9 cellular contexts compared by ENCODE assay signal in genomic region chr4:145731026-145731425, GRCh38. TPM values are rescaled to one million over a fixed set of nuclear protein-coding genes. Genes with fewer than 3 reads are reported as not detected.
DNase-seq lines count a peak whose midpoint lies in the region; TF ChIP-seq lines count a peak whose summit lies in the region.
"Had no signal": no experiment of that assay in that cellular context is flagged by ENCODE, and none has a peak within 500 bp of the region (broad histone marks: within the 10 kb centered on the region; RNA-seq: fewer than 3 reads in every experiment).

No MANE protein-coding gene starts in this region.

- TF ChIP-seq CTCF in HEK293 (tag by site-specific recombination; IDR thresholded peaks at IDR 0.05) (no peak), fibroblast of the aortic adventitia (IDR thresholded peaks at IDR 0.05; ENCODE audit: insufficient read depth, low read length) (no peak), sigmoid colon (IDR thresholded peaks at IDR 0.05) (no peak)

- no peaks in the 10 kb centered on the region for H3K9me3 ChIP-seq in HEK293 (ENCODE audit: control insufficient read depth, insufficient read depth, low read depth, low read length)
- no peaks in the 10 kb centered on the region for H3K9me3 ChIP-seq in sigmoid colon

- DNase-seq in NCI-H446 treated with DMSO at 0.1 percent for 48 hours (lab: John Stamatoyannopoulos, UW) (peak; percentile 70), fibroblast of the aortic adventitia (ENCODE audit: low read depth) (peak; percentile 45), sigmoid colon (no peak), Ammon's horn (ENCODE audit: low spot score) (no peak), RKO (ENCODE audit: low spot score) (no peak), NCI-H226 (no peak)
- no peak for DNase-seq in stimulated activated CD4-positive, alpha-beta T cell treated with anti-CD3 and anti-CD28 coated beads, Interleukin-1b, Interleukin-23, amount 100 ng/mL, for 48 hours

- CTCF ChIA-PET in HEK293 (lab: Yijun Ruan, JAX) = no interaction called here

- no peak overlapping the region for H3K27ac ChIP-seq in HEK293 (ENCODE audit: extremely low read depth, low read depth, low read length)
- peak overlapping the region in 3 of 4 donors; percentile 22 to 37 (median 28) for H3K27ac ChIP-seq in sigmoid colon
- H3K27ac ChIP-seq: epithelial cell of prostate had no signal

- no peaks in the 10 kb centered on the region for H3K36me3 ChIP-seq in HEK293 (ENCODE audit: control insufficient read depth in 2 of 2, insufficient read depth in 1 of 2, low read length in 2 of 2)
- H3K36me3 ChIP-seq in sigmoid colon = no peaks in the 10 kb centered on the region

- H3K4me3 ChIP-seq in HEK293 (ENCODE audit: low read depth, low read length) = no peak overlapping the region
- no peak overlapping the region for H3K4me3 ChIP-seq in fibroblast of the aortic adventitia (ENCODE audit: low read depth, low read length)
- H3K4me3 ChIP-seq in sigmoid colon = no peak overlapping the region

- H3K27me3 ChIP-seq in sigmoid colon = no peaks in the 10 kb centered on the region

- WGBS in sigmoid colon, 2 donors = 13 to 55% methylated on average over 1 of the region's 1 CpG

- POLR2A ChIA-PET in HEK293 (lab: Yijun Ruan, JAX) = no interaction called here

- H3K4me1 ChIP-seq in HEK293 (ENCODE audit: control insufficient read depth, insufficient read depth, low read length) (no peaks in the 10 kb centered on the region), sigmoid colon (peaks cover 0 to 44% (median 36%) of the 10 kb centered on the region in 4 donors)

- intact Hi-C loops in sigmoid colon (cut with DNase I) = loop anchor here (5.0 to 10.0 kb wide), 5 partner anchors 49 to 794 kb away; partner anchors contain the start of genes C4orf51, LSM6, OTUD4 and SLC10A7

- no peak for TF ChIP-seq POLR2A in sigmoid colon (IDR thresholded peaks at IDR 0.05)

- TF ChIP-seq EP300 in sigmoid colon (IDR thresholded peaks at IDR 0.05) = no peak

TF ChIP-seq in HEK293, 187 proteins besides CTCF, POLR2A, EP300 and RAD21:
- TF ChIP-seq ZNF585B (tag by site-specific recombination; IDR thresholded peaks at IDR 0.05) (no peak), ZNF341 (tag by site-specific recombination; IDR thresholded peaks at IDR 0.05; ENCODE audit: low read depth) (peak; percentile 45; the same call in 1 of the 2 replicates), ZNF148 (tag by site-specific recombination; IDR thresholded peaks at IDR 0.05; ENCODE audit: borderline replicate concordance) (no peak)

RNA-seq across cellular contexts. Expression of gene C4orf51, which starts 51.1 kb away (rescaled TPM):
- total RNA-seq in fibroblast of the aortic adventitia (ENCODE audit: low replicate concordance) (not detected in 2 replicates), sigmoid colon (not detected)
- polyA plus RNA-seq in sigmoid colon = not detected

Comparison
In these comparisons a context has a peak if more than half of its experiments do, and no peak if none do; other contexts are left out.
1. DNase-seq: peak in NCI-H446 treated with DMSO at 0.1 percent for 48 hours (single experiment) and fibroblast of the aortic adventitia (single experiment); none in sigmoid colon (single experiment), Ammon's horn (single experiment), stimulated activated CD4-positive, alpha-beta T cell treated with anti-CD3 and anti-CD28 coated beads, Interleukin-1b, Interleukin-23, amount 100 ng/mL, for 48 hours (single experiment), RKO (single experiment) and NCI-H226 (single experiment).